ENCODE assay signal across 1 cellular context in the genomic region with DNA sequence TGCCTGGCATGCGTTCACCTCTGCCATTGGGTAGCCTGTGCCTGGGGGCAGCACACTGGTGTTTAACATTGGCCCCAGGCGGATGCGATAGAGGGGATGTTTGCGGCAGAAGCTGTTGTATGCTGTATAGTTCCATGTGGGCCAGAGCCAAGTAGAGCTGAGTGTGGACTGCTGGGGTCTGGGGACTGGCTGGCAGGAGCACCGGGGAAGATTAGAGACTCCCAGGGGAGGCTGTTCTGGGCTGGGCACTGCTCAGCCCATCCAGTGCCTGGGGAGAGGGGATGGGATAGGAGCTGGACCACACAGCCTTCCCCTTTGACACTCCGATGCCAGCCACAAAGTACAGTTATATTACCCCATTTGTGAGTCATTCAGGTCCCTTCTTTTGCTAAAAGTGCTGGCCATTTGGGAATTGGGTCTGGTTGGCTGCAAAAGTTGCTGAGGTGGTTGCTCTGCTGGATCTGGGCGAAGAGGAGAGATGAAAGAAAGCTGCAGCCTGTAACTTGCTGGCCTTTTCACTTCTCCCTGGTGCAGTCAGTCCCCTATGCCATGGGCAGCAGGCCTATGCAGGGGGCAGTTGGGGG.
TF ChIP-seq lines count a peak whose summit lies in the region.

No MANE protein-coding gene starts in this region.

TF ChIP-seq in WTC11, 78 proteins besides CTCF, POLR2A, EP300 and RAD21 (continued from another document):
- TF ChIP-seq, protein P1, sequence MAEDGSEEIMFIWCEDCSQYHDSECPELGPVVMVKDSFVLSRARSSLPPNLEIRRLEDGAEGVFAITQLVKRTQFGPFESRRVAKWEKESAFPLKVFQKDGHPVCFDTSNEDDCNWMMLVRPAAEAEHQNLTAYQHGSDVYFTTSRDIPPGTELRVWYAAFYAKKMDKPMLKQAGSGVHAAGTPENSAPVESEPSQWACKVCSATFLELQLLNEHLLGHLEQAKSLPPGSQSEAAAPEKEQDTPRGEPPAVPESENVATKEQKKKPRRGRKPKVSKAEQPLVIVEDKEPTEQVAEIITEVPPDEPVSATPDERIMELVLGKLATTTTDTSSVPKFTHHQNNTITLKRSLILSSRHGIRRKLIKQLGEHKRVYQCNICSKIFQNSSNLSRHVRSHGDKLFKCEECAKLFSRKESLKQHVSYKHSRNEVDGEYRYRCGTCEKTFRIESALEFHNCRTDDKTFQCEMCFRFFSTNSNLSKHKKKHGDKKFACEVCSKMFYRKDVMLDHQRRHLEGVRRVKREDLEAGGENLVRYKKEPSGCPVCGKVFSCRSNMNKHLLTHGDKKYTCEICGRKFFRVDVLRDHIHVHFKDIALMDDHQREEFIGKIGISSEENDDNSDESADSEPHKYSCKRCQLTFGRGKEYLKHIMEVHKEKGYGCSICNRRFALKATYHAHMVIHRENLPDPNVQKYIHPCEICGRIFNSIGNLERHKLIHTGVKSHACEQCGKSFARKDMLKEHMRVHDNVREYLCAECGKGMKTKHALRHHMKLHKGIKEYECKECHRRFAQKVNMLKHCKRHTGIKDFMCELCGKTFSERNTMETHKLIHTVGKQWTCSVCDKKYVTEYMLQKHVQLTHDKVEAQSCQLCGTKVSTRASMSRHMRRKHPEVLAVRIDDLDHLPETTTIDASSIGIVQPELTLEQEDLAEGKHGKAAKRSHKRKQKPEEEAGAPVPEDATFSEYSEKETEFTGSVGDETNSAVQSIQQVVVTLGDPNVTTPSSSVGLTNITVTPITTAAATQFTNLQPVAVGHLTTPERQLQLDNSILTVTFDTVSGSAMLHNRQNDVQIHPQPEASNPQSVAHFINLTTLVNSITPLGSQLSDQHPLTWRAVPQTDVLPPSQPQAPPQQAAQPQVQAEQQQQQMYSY (CRISPR knock-in tag; IDR thresholded peaks at IDR 0.05) = no peak
- TF ChIP-seq RORB (CRISPR knock-in tag; IDR thresholded peaks at IDR 0.05) (no peak), ZNF416 (CRISPR knock-in tag; IDR thresholded peaks at IDR 0.05) (no peak), E2F1 (CRISPR knock-in tag; IDR thresholded peaks at IDR 0.05) (no peak), NR1H2 (CRISPR knock-in tag; IDR thresholded peaks at IDR 0.05) (no peak), ESRRA (CRISPR knock-in tag; IDR thresholded peaks at IDR 0.05; ENCODE audit: borderline replicate concordance) (no peak), HMGXB4 (CRISPR knock-in tag; IDR thresholded peaks at IDR 0.05) (no peak)
- TF ChIP-seq, protein P2, sequence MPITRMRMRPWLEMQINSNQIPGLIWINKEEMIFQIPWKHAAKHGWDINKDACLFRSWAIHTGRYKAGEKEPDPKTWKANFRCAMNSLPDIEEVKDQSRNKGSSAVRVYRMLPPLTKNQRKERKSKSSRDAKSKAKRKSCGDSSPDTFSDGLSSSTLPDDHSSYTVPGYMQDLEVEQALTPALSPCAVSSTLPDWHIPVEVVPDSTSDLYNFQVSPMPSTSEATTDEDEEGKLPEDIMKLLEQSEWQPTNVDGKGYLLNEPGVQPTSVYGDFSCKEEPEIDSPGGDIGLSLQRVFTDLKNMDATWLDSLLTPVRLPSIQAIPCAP (CRISPR knock-in tag; IDR thresholded peaks at IDR 0.05) = no peak
- TF ChIP-seq, protein P3, sequence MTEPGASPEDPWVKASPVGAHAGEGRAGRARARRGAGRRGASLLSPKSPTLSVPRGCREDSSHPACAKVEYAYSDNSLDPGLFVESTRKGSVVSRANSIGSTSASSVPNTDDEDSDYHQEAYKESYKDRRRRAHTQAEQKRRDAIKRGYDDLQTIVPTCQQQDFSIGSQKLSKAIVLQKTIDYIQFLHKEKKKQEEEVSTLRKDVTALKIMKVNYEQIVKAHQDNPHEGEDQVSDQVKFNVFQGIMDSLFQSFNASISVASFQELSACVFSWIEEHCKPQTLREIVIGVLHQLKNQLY (CRISPR knock-in tag; IDR thresholded peaks at IDR 0.05) = no peak
